Comparison of ENCODE assay signal across 17 cellular contexts in genomic region chr16:3729161-3730112, GRCh38. TPM values are rescaled to one million over a fixed set of nuclear protein-coding genes. Genes with fewer than 3 reads are reported as not detected.
DNase-seq lines count a peak whose midpoint lies in the region; ATAC-seq and TF ChIP-seq lines count a peak whose summit lies in the region.
"Had no signal": no experiment of that assay in that cellular context is flagged by ENCODE, and none has a peak within 500 bp of the region (broad histone marks: within the 10 kb centered on the region; RNA-seq: fewer than 3 reads in every experiment).

No MANE protein-coding gene starts in this region.

- no peaks in the 10 kb centered on the region for H3K4me1 Mint-ChIP-seq in chondrocyte (ENCODE audit: low read depth)

- no peak overlapping the region for H3K4me3 ChIP-seq in lower lobe of right lung
- H3K4me3 ChIP-seq in upper lobe of right lung = no peak overlapping the region
- H3K4me3 ChIP-seq in esophagus squamous epithelium = no peak overlapping the region
- H3K4me3 ChIP-seq: BLaER1, K562 had no signal

- no peaks in the 10 kb centered on the region for H3K4me1 ChIP-seq in lower lobe of right lung
- H3K4me1 ChIP-seq in upper lobe of right lung = no peaks in the 10 kb centered on the region
- H3K4me1 ChIP-seq in esophagus squamous epithelium = no peaks in the 10 kb centered on the region
- H3K4me1 ChIP-seq: BLaER1 had no signal

- intact Hi-C loops in Right ventricle myocardium superior (cut with DNase I) = no loop called here
- intact Hi-C loops in cardiac septum (cut with DNase I) = no loop called here
- intact Hi-C loops in lower lobe of right lung (cut with DNase I) = no loop called here
- intact Hi-C loops in upper lobe of right lung (cut with DNase I) = no loop called here
- intact Hi-C loops in esophagus squamous epithelium (cut with DNase I) = no loop called here

- DNase-seq in Right ventricle myocardium superior (peak; percentile 39), cardiac septum (ENCODE audit: low spot score) (no peak), chondrocyte (ENCODE audit: low spot score) (peak; percentile 90), lower lobe of right lung (no peak), upper lobe of right lung (peak; percentile 61), NCI-H524 (lab: John Stamatoyannopoulos, UW) (no peak), esophagus squamous epithelium (lab: John Stamatoyannopoulos, UW) (no peak)
- DNase-seq: CD8-positive, alpha-beta memory T cell; DMS79 treated with DMSO at 0.1 percent for 48 hours; NCI-H1930; NCI-H446; NCI-H774; PC-3 had no signal

- H3K27ac ChIP-seq in lower lobe of right lung (no peak overlapping the region), upper lobe of right lung (no peak overlapping the region), esophagus squamous epithelium (no peak overlapping the region)
- H3K27ac ChIP-seq: BLaER1 had no signal

- H3K9me3 ChIP-seq in lower lobe of right lung (no peaks in the 10 kb centered on the region), upper lobe of right lung (no peaks in the 10 kb centered on the region), esophagus squamous epithelium (no peaks in the 10 kb centered on the region)
- H3K9me3 ChIP-seq: BLaER1 had no signal

- H3K9me3 Mint-ChIP-seq in chondrocyte (ENCODE audit: low read depth) = no peaks in the 10 kb centered on the region
- H3K9me3 Mint-ChIP-seq: CD8-positive, alpha-beta memory T cell had no signal

- no peak for TF ChIP-seq POLR2A in esophagus squamous epithelium (IDR thresholded peaks at IDR 0.05)

- no peaks in the 10 kb centered on the region for H3K27me3 Mint-ChIP-seq in chondrocyte (ENCODE audit: low read depth)
- H3K27me3 Mint-ChIP-seq: CD8-positive, alpha-beta memory T cell had no signal

- no peaks in the 10 kb centered on the region for H3K27me3 ChIP-seq in lower lobe of right lung (ENCODE audit: low read depth)
- H3K27me3 ChIP-seq in upper lobe of right lung = no peaks in the 10 kb centered on the region
- no peaks in the 10 kb centered on the region for H3K27me3 ChIP-seq in esophagus squamous epithelium

- H3K36me3 ChIP-seq in lower lobe of right lung (peaks cover 83% of the 10 kb centered on the region), upper lobe of right lung (peaks cover 68% of the 10 kb centered on the region), esophagus squamous epithelium (peaks cover 53 to 92% (median 61%) of the 10 kb centered on the region in 3 donors)

- no peak overlapping the region for H3K27ac Mint-ChIP-seq in chondrocyte (ENCODE audit: unreplicated experiment)

- TF ChIP-seq CTCF in chondrocyte (IDR thresholded peaks at IDR 0.05) = no peak
- no peak for TF ChIP-seq CTCF in lower lobe of right lung (IDR thresholded peaks at IDR 0.05)
- TF ChIP-seq CTCF in upper lobe of right lung (IDR thresholded peaks at IDR 0.05) = no peak
- TF ChIP-seq CTCF in esophagus squamous epithelium (IDR thresholded peaks at IDR 0.05) = no peak

- no peak overlapping the region for H3K4me3 Mint-ChIP-seq in chondrocyte (ENCODE audit: unreplicated experiment)

- H3K36me3 Mint-ChIP-seq in chondrocyte (ENCODE audit: low read depth) = peaks cover 39% of the 10 kb centered on the region

- ATAC-seq in Right ventricle myocardium superior (ENCODE audit: poor library complexity) = peak; percentile 6
- ATAC-seq in lower lobe of right lung = peak; percentile 8 to 25
- no peak for ATAC-seq in upper lobe of right lung
- no peak for ATAC-seq in GM21528 (IDR thresholded peaks at IDR 0.05; ENCODE audit: low FRiP score, unreplicated experiment)
- ATAC-seq: HCT116, K562, PC-3 had no signal

- WGBS in esophagus squamous epithelium, 2 donors = 91 to 92% methylated on average over 16 to 17 of the region's 49 CpGs

RNA-seq across cellular contexts. Expression of gene TRAP1, which starts 12.1 kb away (rescaled TPM):
- total RNA-seq in Right ventricle myocardium superior (146 TPM), cardiac septum (78.6 TPM), chondrocyte (54.2 to 81.1 TPM (median 60.6 TPM) in 3 replicates), lower lobe of right lung (51.8 TPM), upper lobe of right lung (67.0 TPM), esophagus squamous epithelium (100 to 1,000 TPM in 2 of 4 donors, 10 to 100 TPM in 2; 76.5 to 121 (median 97.6) TPM)

Comparison
In these comparisons a context has a peak if more than half of its experiments do, and no peak if none do; other contexts are left out.
1. DNase-seq: peak in Right ventricle myocardium superior (single experiment), chondrocyte (single experiment) and upper lobe of right lung (single experiment); none in cardiac septum (single experiment), lower lobe of right lung (single experiment), NCI-H524 (0 of 2) and esophagus squamous epithelium (single experiment).
2. ATAC-seq: peak in Right ventricle myocardium superior (single experiment) and lower lobe of right lung (2 of 2); none in upper lobe of right lung (single experiment) and GM21528 (single experiment).